ENCODE assay signal across 11 cellular contexts in genomic region chr4:89069481-89069880, GRCh38. TPM values are rescaled to one million over a fixed set of nuclear protein-coding genes. Genes with fewer than 3 reads are reported as not detected.
DNase-seq lines count a peak whose midpoint lies in the region; ATAC-seq and TF ChIP-seq lines count a peak whose summit lies in the region.
"Had no signal": no experiment of that assay in that cellular context is flagged by ENCODE, and none has a peak within 500 bp of the region (broad histone marks: within the 10 kb centered on the region; RNA-seq: fewer than 3 reads in every experiment).

No MANE protein-coding gene starts in this region.

- 0 out of 2 replicates have a peak overlapping the region, but pooled peaks have one; percentile 31 for H3K4me2 ChIP-seq in IMR-90 (ENCODE audit: low read depth, low read length)
- H3K4me2 ChIP-seq: PC-9 had no signal

- TF ChIP-seq RAD21 in IMR-90 (IDR thresholded peaks at IDR 0.05; ENCODE audit: low read length), result no peak

- CTCF ChIA-PET in IMR-90 (lab: Yijun Ruan, JAX), result no interaction called here
- CTCF ChIA-PET in WTC11 (lab: Charles Lee), result no interaction called here

- H2AK9ac ChIP-seq in IMR-90 (replicated peaks; ENCODE audit: low read depth, low read length, poor library complexity), result no peak overlapping the region

- no peak overlapping the region for H2BK120ac ChIP-seq in IMR-90 (ENCODE audit: low read depth, low read length)

- H3K79me1 ChIP-seq in IMR-90 (ENCODE audit: low read depth in 1 of 2, low read length in 2 of 2), result no peaks in the 10 kb centered on the region

- no peak overlapping the region for H2BK15ac ChIP-seq in IMR-90 (ENCODE audit: low read depth, low read length)

- no peak overlapping the region for H3K27ac Mint-ChIP-seq in WTC11
- no peak overlapping the region for H3K27ac Mint-ChIP-seq in activated T-cell treated with anti-CD3 and anti-CD28 coated beads, Interleukin-2, amount 50 U/mL, for 24 hours
- H3K27ac Mint-ChIP-seq: natural killer cell treated with Interleukin-12 subunit alpha and Interleukin-12 subunit beta and Interleukin-15 and Interleukin-18, amount 100 ng/mL, for 72 hours had no signal

- H3K9ac ChIP-seq in IMR-90 (ENCODE audit: low read depth, low read length), result no peak overlapping the region

- H3K36me3 ChIP-seq in IMR-90 (ENCODE audit: control insufficient read depth, insufficient read depth, low read length), result no peaks in the 10 kb centered on the region
- no peaks in the 10 kb centered on the region for H3K36me3 ChIP-seq in BE2C
- H3K36me3 ChIP-seq in transverse colon, result no peaks in the 10 kb centered on the region

- H3K4me3 Mint-ChIP-seq in WTC11, result no peak overlapping the region
- no peak overlapping the region for H3K4me3 Mint-ChIP-seq in activated T-cell treated with anti-CD3 and anti-CD28 coated beads, Interleukin-2, amount 50 U/mL, for 24 hours
- H3K4me3 Mint-ChIP-seq: natural killer cell treated with Interleukin-12 subunit alpha and Interleukin-12 subunit beta and Interleukin-15 and Interleukin-18, amount 100 ng/mL, for 72 hours had no signal

- H3K4me1 ChIP-seq in IMR-90 (ENCODE audit: control insufficient read depth, insufficient read depth, low read length) (no peaks in the 10 kb centered on the region), BE2C (no peaks in the 10 kb centered on the region), transverse colon (no peaks in the 10 kb centered on the region)

- in situ Hi-C loops in IMR-90 (cut with MboI; ENCODE audit: low sequenced_read_pairs) (no loop called here), transverse colon (cut with MboI; ENCODE audit: low pct_ligation_motif_present in 1 of 4, low pct_unique_long_range_greater_than_20kb in 1 of 4, low sequenced_read_pairs in 3 of 4) (no loop called here)

- H3K9me1 ChIP-seq in IMR-90 (ENCODE audit: insufficient read depth, low read length), result no peaks in the 10 kb centered on the region

- peaks cover 18% of the 10 kb centered on the region for H3K9me3 Mint-ChIP-seq in WTC11
- no peaks in the 10 kb centered on the region for H3K9me3 Mint-ChIP-seq in activated T-cell treated with anti-CD3 and anti-CD28 coated beads, Interleukin-2, amount 50 U/mL, for 24 hours
- H3K9me3 Mint-ChIP-seq: natural killer cell treated with Interleukin-12 subunit alpha and Interleukin-12 subunit beta and Interleukin-15 and Interleukin-18, amount 100 ng/mL, for 72 hours had no signal

- no peak overlapping the region for H2BK20ac ChIP-seq in IMR-90 (ENCODE audit: low read depth, low read length)

- H3K4ac ChIP-seq in IMR-90 (ENCODE audit: low read depth, low read length), result no peak overlapping the region

- no peaks in the 10 kb centered on the region for H4K20me1 ChIP-seq in IMR-90 (ENCODE audit: insufficient read depth, low read length)

- H3K9me3 ChIP-seq in IMR-90 (ENCODE audit: control insufficient read depth, insufficient read depth, low read length) (no peaks in the 10 kb centered on the region), BE2C (no peaks in the 10 kb centered on the region), transverse colon (no peaks in the 10 kb centered on the region)

- H3K14ac ChIP-seq in IMR-90 (replicated peaks; ENCODE audit: low read depth, low read length), result no peak overlapping the region

- no peak overlapping the region for H3K18ac ChIP-seq in IMR-90 (ENCODE audit: low read depth, low read length)

- peaks cover 2% of the 10 kb centered on the region; the same call in 1 of the 2 replicates for H3K27me3 Mint-ChIP-seq in WTC11 (ENCODE audit: low read depth)
- H3K27me3 Mint-ChIP-seq in activated T-cell treated with anti-CD3 and anti-CD28 coated beads, Interleukin-2, amount 50 U/mL, for 24 hours, result peaks cover 6% of the 10 kb centered on the region
- H3K27me3 Mint-ChIP-seq: natural killer cell treated with Interleukin-12 subunit alpha and Interleukin-12 subunit beta and Interleukin-15 and Interleukin-18, amount 100 ng/mL, for 72 hours had no signal

- no peak overlapping the region for H4K8ac ChIP-seq in IMR-90 (ENCODE audit: low read depth in 2 of 2, low read length in 2 of 2)

- dilution Hi-C loops in IMR-90 (cut with HindIII; ENCODE audit: low sequenced_read_pairs, unreplicated experiment), result no loop called here

- no peak overlapping the region for H3K56ac ChIP-seq in IMR-90 (ENCODE audit: extremely low read depth, insufficient read depth, low read length)

- H3K4me1 Mint-ChIP-seq in WTC11, result no peaks in the 10 kb centered on the region
- peaks cover 3% of the 10 kb centered on the region for H3K4me1 Mint-ChIP-seq in activated T-cell treated with anti-CD3 and anti-CD28 coated beads, Interleukin-2, amount 50 U/mL, for 24 hours (ENCODE audit: low read depth)

- BruUV-seq in IMR-90 (replicated peaks; lab: Mats Ljungman, UMichigan), result no TSS peak

- no peak for TF ChIP-seq POLR2A in GM18505 (IDR thresholded peaks at IDR 0.05; ENCODE audit: borderline replicate concordance, extremely low read depth, insufficient read depth, insufficient read length)
- no peak for TF ChIP-seq POLR2A in IMR-90 (IDR thresholded peaks at IDR 0.05; ENCODE audit: low read depth, low read length)
- no peak for TF ChIP-seq POLR2A in transverse colon (IDR thresholded peaks at IDR 0.05)

- ATAC-seq in GM18505 (IDR thresholded peaks at IDR 0.05; ENCODE audit: unreplicated experiment) (peak; percentile 95), GM19455 (IDR thresholded peaks at IDR 0.05; ENCODE audit: unreplicated experiment) (peak; percentile 69), HG02885 (IDR thresholded peaks at IDR 0.05; ENCODE audit: poor library complexity, unreplicated experiment) (peak; percentile 79), IMR-90 (ENCODE audit: low read depth) (no peak), WTC11 (no peak)
- ATAC-seq: natural killer cell treated with Interleukin-12 subunit alpha and Interleukin-12 subunit beta and Interleukin-15 and Interleukin-18, amount 100 ng/mL, for 72 hours had no signal

- no peak overlapping the region for H3K23ac ChIP-seq in IMR-90 (ENCODE audit: low read depth, low read length)

- no peak overlapping the region for H4K5ac ChIP-seq in IMR-90 (ENCODE audit: low read depth, low read length)

- H3K27me3 ChIP-seq in IMR-90 (ENCODE audit: control insufficient read depth, insufficient read depth, low read length) (peaks cover 11% of the 10 kb centered on the region), BE2C (no peaks in the 10 kb centered on the region), transverse colon (no peaks in the 10 kb centered on the region)

- POLR2A ChIA-PET in IMR-90 (lab: Charles Lee; ENCODE audit: unreplicated experiment), result no interaction called here
- POLR2A ChIA-PET in WTC11 (lab: Charles Lee), result no interaction called here

- H2AFZ ChIP-seq in IMR-90 (replicated peaks; ENCODE audit: low read length, poor library complexity), result no peak overlapping the region
- H2AFZ ChIP-seq: PC-9 had no signal

- H3K27ac ChIP-seq in IMR-90 (ENCODE audit: insufficient read depth, low read length) (no peak overlapping the region), transverse colon (no peak overlapping the region)
- H3K27ac ChIP-seq: PC-9 had no signal

- no peak overlapping the region for H4K91ac ChIP-seq in IMR-90 (ENCODE audit: insufficient read depth, low read depth, low read length)

- H3K4me3 ChIP-seq in IMR-90 (ENCODE audit: insufficient read depth, low read depth, low read length), result no peak overlapping the region
- no peak overlapping the region for H3K4me3 ChIP-seq in BE2C (ENCODE audit: low read depth, low read length)
- no peak overlapping the region for H3K4me3 ChIP-seq in transverse colon
- H3K4me3 ChIP-seq: PC-9 had no signal

- TF ChIP-seq CTCF in IMR-90 (conservative IDR thresholded peaks at IDR 0.05; ENCODE audit: low read depth, low read length), result no peak
- no peak for TF ChIP-seq CTCF in BE2C (IDR thresholded peaks at IDR 0.05; ENCODE audit: low read depth, low read length)
- no peak for TF ChIP-seq CTCF in WTC11 (IDR thresholded peaks at IDR 0.05)
- TF ChIP-seq CTCF in transverse colon (IDR thresholded peaks at IDR 0.05), result no peak

- DNase-seq in IMR-90 (no peak), BE2C (no peak), WTC11 (ENCODE audit: low spot score) (no peak), transverse colon (no peak)
- no peak for DNase-seq in activated T-cell treated with anti-CD3 and anti-CD28 coated beads, Interleukin-2, amount 50 U/mL, for 24 hours
- DNase-seq: NCI-H1105 treated with DMSO at 0.1 percent for 48 hours, PC-9 had no signal

- H3K36me3 Mint-ChIP-seq in WTC11, result peaks cover 15% of the 10 kb centered on the region
- H3K36me3 Mint-ChIP-seq in activated T-cell treated with anti-CD3 and anti-CD28 coated beads, Interleukin-2, amount 50 U/mL, for 24 hours (ENCODE audit: low read depth), result no peaks in the 10 kb centered on the region
- H3K36me3 Mint-ChIP-seq: natural killer cell treated with Interleukin-12 subunit alpha and Interleukin-12 subunit beta and Interleukin-15 and Interleukin-18, amount 100 ng/mL, for 72 hours had no signal

- H2AK5ac ChIP-seq in IMR-90 (ENCODE audit: low read depth, low read length), result no peak overlapping the region

- intact Hi-C loops in IMR-90 (cut with micrococcal nuclease) (no loop called here), transverse colon (cut with DNase I; ENCODE audit: low total_unique reads) (no loop called here)

- no CpG with 5 or more reads among the region's 2 CpGs for WGBS in IMR-90 (ENCODE audit: extremely low coverage in 2 of 2, insufficient read length in 1 of 2), 2 experiments
- 47 to 56% methylated on average over 2 of the region's 2 CpGs for WGBS in transverse colon (ENCODE audit: low coverage in 1 of 2), 2 donors

- no peak overlapping the region for H2BK5ac ChIP-seq in IMR-90 (ENCODE audit: low read depth, low read length, poor library complexity, severe bottlenecking)

- no peak for TF ChIP-seq EP300 in transverse colon (IDR thresholded peaks at IDR 0.05; ENCODE audit: low read depth)

TF ChIP-seq in IMR-90, 13 proteins besides CTCF, POLR2A, EP300 and RAD21:
- no peak for TF ChIP-seq FOS (IDR thresholded peaks at IDR 0.05; ENCODE audit: low read depth, low read length)

TF ChIP-seq in WTC11, 78 proteins besides CTCF, POLR2A, EP300 and RAD21 (continues in another document):
- TF ChIP-seq FOXK1 (CRISPR knock-in tag; IDR thresholded peaks at IDR 0.05), result no peak

RNA-seq across cellular contexts. Expression of gene FAM13A, which starts 12.5 kb away (rescaled TPM):
- total RNA-seq in IMR-90 (2012; rRNA removed) (22.0 and 25.3 TPM in 2 replicates), WTC11 (2021) (14.6 to 17.8 TPM (median 16.5 TPM) in 3 replicates), transverse colon (10 to 100 TPM; 57.6 to 88.6 (median 67.6) TPM)
- 9.5 and 13.1 TPM in 2 replicates for polyA plus RNA-seq in IMR-90 (2012; rRNA removed)
- 4.8 and 5.0 TPM in 2 replicates for polyA plus RNA-seq in IMR-90 (2012; cell fraction: cytosol; rRNA removed)
- 11.9 and 44.5 TPM in 2 replicates for polyA plus RNA-seq in IMR-90 (2012; cell fraction: nucleus; rRNA removed; ENCODE audit: low replicate concordance)
- polyA plus RNA-seq in BE2C (2012; ENCODE audit: insufficient read depth, insufficient read length, low read depth), result 4.6 TPM

RNA-seq across cellular contexts. Expression of gene TIGD2, which starts 41.9 kb away (rescaled TPM):
- total RNA-seq in IMR-90 (2012; rRNA removed) (12.4 and 16.4 TPM in 2 replicates), WTC11 (2021) (5.0 to 6.0 TPM (median 5.3 TPM) in 3 replicates), transverse colon (1 to 10 TPM; 1.1 to 7.5 (median 6.6) TPM)
- polyA plus RNA-seq in IMR-90 (2012; rRNA removed), result 3.9 and 5.6 TPM in 2 replicates
- polyA plus RNA-seq in IMR-90 (2012; cell fraction: cytosol; rRNA removed), result 1.1 and 1.7 TPM in 2 replicates
- 1.4 and 2.4 TPM in 2 replicates for polyA plus RNA-seq in IMR-90 (2012; cell fraction: nucleus; rRNA removed; ENCODE audit: low replicate concordance)
- polyA plus RNA-seq in BE2C (2012; ENCODE audit: insufficient read depth, insufficient read length, low read depth), result 3.0 TPM

Comparison
In these comparisons a context has a peak if more than half of its experiments do, and no peak if none do; other contexts are left out.
1. ATAC-seq: peak in GM18505 (single experiment), GM19455 (single experiment) and HG02885 (single experiment); none in IMR-90 (single experiment) and WTC11 (single experiment).